14 cellular contexts compared by ENCODE assay signal in genomic region chr13:110812869-110813645, GRCh38.
DNase-seq lines count a peak whose midpoint lies in the region; ATAC-seq and TF ChIP-seq lines count a peak whose summit lies in the region.
"Had no signal": no experiment of that assay in that cellular context is flagged by ENCODE, and none has a peak within 500 bp of the region (broad histone marks: within the 10 kb centered on the region; RNA-seq: fewer than 3 reads in every experiment).

No MANE protein-coding gene starts in this region.

- TF ChIP-seq POLR2A in esophagus muscularis mucosa (IDR thresholded peaks at IDR 0.05; ENCODE audit: low read depth) = no peak

- 81% methylated on average over 76 of the region's 84 CpGs for WGBS in esophagus muscularis mucosa

- H3K4me3 ChIP-seq in ACC112 (ENCODE audit: low read depth, low read length) = 0 out of 2 replicates have a peak overlapping the region, but pooled peaks have one; percentile 66
- peak overlapping the region; percentile 44 for H3K4me3 ChIP-seq in HUES6 (ENCODE audit: low read depth, low read length)
- H3K4me3 ChIP-seq in esophagus muscularis mucosa = peak overlapping the region; percentile 19 to 39 (median 32)
- H3K4me3 ChIP-seq: K562, SJSA1 had no signal

- H3K4me1 ChIP-seq in ACC112 (ENCODE audit: control insufficient read depth, insufficient read depth, low read length, unreplicated experiment) = no peaks in the 10 kb centered on the region
- H3K4me1 ChIP-seq in HUES6 (ENCODE audit: control insufficient read depth, insufficient read depth, low read length) = peaks cover 15% of the 10 kb centered on the region
- H3K4me1 ChIP-seq in esophagus muscularis mucosa = peaks cover 8 to 13% (median 10%) of the 10 kb centered on the region in 4 donors
- H3K4me1 ChIP-seq: BE2C, SJSA1 had no signal

- no peak overlapping the region for H3K9ac ChIP-seq in HUES6 (ENCODE audit: low read length)

- no peaks in the 10 kb centered on the region for H3K36me3 ChIP-seq in ACC112 (ENCODE audit: insufficient read depth, low read length)
- H3K36me3 ChIP-seq in HUES6 (ENCODE audit: control insufficient read depth, insufficient read depth, low read length) = no peaks in the 10 kb centered on the region
- no peaks in the 10 kb centered on the region for H3K36me3 ChIP-seq in esophagus muscularis mucosa
- H3K36me3 ChIP-seq: BE2C, left lung, SJSA1 had no signal

- DNase-seq in esophagus muscularis mucosa (ENCODE audit: extremely low spot score) (no peak), posterior vena cava (ENCODE audit: low spot score) (peak; percentile 70), HCEC 1CT (no peak), NCI-H524 (lab: John Stamatoyannopoulos, UW) (no peak)
- no peak for DNase-seq in activated CD4-positive, alpha-beta T cell treated with anti-CD3 and anti-CD28 coated beads for 4 hours
- DNase-seq: activated naive CD4-positive, alpha-beta T cell treated with anti-CD3 and anti-CD28 coated beads, Interleukin-2, amount 50 U/mL, for 16 hours; BE2C; left lung; NCI-H1105 had no signal

- H2AFZ ChIP-seq in ACC112 (ENCODE audit: low read length, unreplicated experiment) = no peak overlapping the region

- no peak for TF ChIP-seq EP300 in esophagus muscularis mucosa (IDR thresholded peaks at IDR 0.05)

- H3K27ac ChIP-seq in ACC112 (ENCODE audit: low read depth, low read length) = no peak overlapping the region
- H3K27ac ChIP-seq in HUES6 (ENCODE audit: low read depth, low read length) = no peak overlapping the region
- no peak overlapping the region for H3K27ac ChIP-seq in esophagus muscularis mucosa (replicated peaks in 1 of 4)
- H3K27ac ChIP-seq: left lung, SJSA1 had no signal

- peaks cover 29% of the 10 kb centered on the region for H3K27me3 ChIP-seq in ACC112 (ENCODE audit: insufficient read depth, low read length)
- peaks cover 26% of the 10 kb centered on the region for H3K27me3 ChIP-seq in HUES6 (ENCODE audit: control insufficient read depth, insufficient read depth, low read length)
- peaks cover 0 to 50% (median 12%) of the 10 kb centered on the region in 4 donors for H3K27me3 ChIP-seq in esophagus muscularis mucosa

- ATAC-seq in HG03342 (IDR thresholded peaks at IDR 0.05; ENCODE audit: unreplicated experiment) = no peak
- ATAC-seq: K562 had no signal

- no peaks in the 10 kb centered on the region for H3K9me3 ChIP-seq in HUES6 (ENCODE audit: control insufficient read depth, insufficient read depth, low read depth, low read length)
- H3K9me3 ChIP-seq in esophagus muscularis mucosa = no peaks in the 10 kb centered on the region
- H3K9me3 ChIP-seq: BE2C, left lung, SJSA1 had no signal

- no peak for TF ChIP-seq CTCF in esophagus muscularis mucosa (IDR thresholded peaks at IDR 0.05)

- H3K79me2 ChIP-seq in ACC112 (ENCODE audit: control insufficient read depth, insufficient read depth, low read length, unreplicated experiment) = no peaks in the 10 kb centered on the region

- intact Hi-C loops in esophagus muscularis mucosa (cut with DNase I) = loop anchor here (10.0 kb wide), 2 partner anchors 88 to 358 kb away; no protein-coding TSS in a partner anchor
- intact Hi-C loops in posterior vena cava (cut with DNase I) = loop anchor here (5.0 to 10.0 kb wide), 4 partner anchors 88 to 1681 kb away; partner anchors contain the start of gene ING1 (in 1 of the 2)
